Comparison of ENCODE assay signal across 19 cellular contexts in the genomic region with DNA sequence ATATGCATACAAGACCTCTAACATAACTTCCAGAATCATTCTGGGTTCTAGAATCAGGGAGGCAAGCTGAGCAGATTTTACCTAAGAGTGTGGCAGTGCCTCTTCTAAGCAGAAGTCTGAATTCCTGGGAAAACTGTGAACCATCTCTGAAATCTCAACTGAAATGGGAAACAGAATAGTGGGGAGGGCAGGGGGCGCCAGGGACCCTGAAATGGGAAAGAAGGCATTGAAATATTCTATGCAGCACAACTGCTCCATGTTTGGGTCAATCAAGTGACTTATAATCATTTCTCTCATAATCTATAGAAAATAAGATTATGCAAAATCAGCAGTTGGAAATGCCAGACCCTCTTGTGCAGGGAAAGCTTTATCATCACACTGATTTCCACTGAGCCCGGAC.
A peak's percentile ranks its signal among the peaks of the same experiment; 100 is the strongest.
DNase-seq lines count a peak whose midpoint lies in the region; TF ChIP-seq lines count a peak whose summit lies in the region.
"Had no signal": no experiment of that assay in that cellular context is flagged by ENCODE, and none has a peak within 500 bp of the region (broad histone marks: within the 10 kb centered on the region; RNA-seq: fewer than 3 reads in every experiment).

No MANE protein-coding gene starts in this region.

- H3K4me3 Mint-ChIP-seq in MCF 10A (ENCODE audit: unreplicated experiment) = no peak overlapping the region
- H3K4me3 Mint-ChIP-seq: activated naive CD4-positive, alpha-beta T cell treated with anti-CD3 and anti-CD28 coated beads, Interleukin-2, amount 50 U/mL, for 24 hours; CD4-positive, CD25-positive, alpha-beta regulatory T cell; T-cell had no signal

- H3K27ac ChIP-seq in breast epithelium (peak overlapping the region in 1 of 2 donors; percentile 25), SJSA1 (peak overlapping the region; percentile 22; the same call in 1 of the 2 replicates)
- H3K27ac ChIP-seq: left lung had no signal

- no peaks in the 10 kb centered on the region for H3K9me3 Mint-ChIP-seq in MCF 10A (ENCODE audit: unreplicated experiment)
- H3K9me3 Mint-ChIP-seq: activated naive CD4-positive, alpha-beta T cell treated with anti-CD3 and anti-CD28 coated beads, Interleukin-2, amount 50 U/mL, for 24 hours; CD4-positive, CD25-positive, alpha-beta regulatory T cell; T-cell had no signal

- H3K36me3 Mint-ChIP-seq in MCF 10A (ENCODE audit: insufficient read depth, unreplicated experiment) = no peaks in the 10 kb centered on the region
- H3K36me3 Mint-ChIP-seq: CD4-positive, CD25-positive, alpha-beta regulatory T cell; T-cell had no signal

- intact Hi-C loops in MCF 10A (cut with micrococcal nuclease) = no loop called here
- intact Hi-C loops in breast epithelium (cut with DNase I; ENCODE audit: low total_unique reads) = no loop called here

- H3K36me3 ChIP-seq in breast epithelium = no peaks in the 10 kb centered on the region
- H3K36me3 ChIP-seq in SJSA1 = no peaks in the 10 kb centered on the region
- H3K36me3 ChIP-seq: HAP-1, left lung had no signal

- H3K9me3 ChIP-seq in breast epithelium (no peaks in the 10 kb centered on the region), SJSA1 (replicated peaks) (no peaks in the 10 kb centered on the region)
- H3K9me3 ChIP-seq: HAP-1, left lung, mucosa of descending colon had no signal

- POLR2A ChIA-PET in MCF 10A (lab: Yijun Ruan, JAX) = interaction anchor here (1.0 kb wide), 1 partner anchor 9 kb away, joined by 4 read pairs; no protein-coding TSS in a partner anchor

- H3K4me1 ChIP-seq in breast epithelium (no peaks in the 10 kb centered on the region), SJSA1 (replicated peaks) (peaks cover 36% of the 10 kb centered on the region)
- H3K4me1 ChIP-seq: HAP-1, left lung had no signal

- DNase-seq in MCF 10A (ENCODE audit: unreplicated experiment) (no peak), breast epithelium (ENCODE audit: low spot score in 2 of 2) (no peak), SJSA1 (ENCODE audit: low read depth in 1 of 2, low spot score in 2 of 2) (no peak), fibroblast of pulmonary artery (ENCODE audit: low read depth) (no peak), NCI-H510A (lab: John Stamatoyannopoulos, UW) (no peak), LoVo (ENCODE audit: low spot score) (no peak), NCI-H82 (lab: John Stamatoyannopoulos, UW) (no peak), AG08395 (ENCODE audit: low spot score) (no peak)
- DNase-seq: activated CD4-positive, alpha-beta T cell treated with anti-CD3 and anti-CD28 coated beads for 48 hours; CD4-positive, CD25-positive, alpha-beta regulatory T cell; left lung; mucosa of descending colon; NCI-H1092 treated with DMSO at 0.1 percent for 48 hours; NCI-H2081 treated with DMSO at 0.1 percent for 48 hours; stimulated activated CD4-positive, alpha-beta T cell treated with anti-CD3 and anti-CD28 coated beads, Interleukin-4, amount 100 ng/mL, for 4 hours; T-cell had no signal

- TF ChIP-seq POLR2A in breast epithelium (IDR thresholded peaks at IDR 0.05) = no peak

- no peaks in the 10 kb centered on the region for H3K27me3 ChIP-seq in breast epithelium
- no peaks in the 10 kb centered on the region for H3K27me3 ChIP-seq in SJSA1 (replicated peaks)
- H3K27me3 ChIP-seq: left lung had no signal

- H3K27ac Mint-ChIP-seq in MCF 10A (ENCODE audit: low read depth, unreplicated experiment) = peak overlapping the region; percentile 17
- H3K27ac Mint-ChIP-seq: activated naive CD4-positive, alpha-beta T cell treated with anti-CD3 and anti-CD28 coated beads, Interleukin-2, amount 50 U/mL, for 24 hours; CD4-positive, CD25-positive, alpha-beta regulatory T cell; T-cell had no signal

- peaks cover 21% of the 10 kb centered on the region for H3K4me1 Mint-ChIP-seq in MCF 10A (ENCODE audit: insufficient read depth, unreplicated experiment)
- H3K4me1 Mint-ChIP-seq: activated naive CD4-positive, alpha-beta T cell treated with anti-CD3 and anti-CD28 coated beads, Interleukin-2, amount 50 U/mL, for 24 hours; CD4-positive, CD25-positive, alpha-beta regulatory T cell; T-cell had no signal

- H3K4me3 ChIP-seq in breast epithelium = no peak overlapping the region
- no peak overlapping the region for H3K4me3 ChIP-seq in SJSA1
- H3K4me3 ChIP-seq in fibroblast of pulmonary artery (replicated peaks; ENCODE audit: low read depth, low read length) = no peak overlapping the region
- H3K4me3 ChIP-seq: GM12878, HAP-1, left lung, mucosa of descending colon had no signal

- peaks cover 7% of the 10 kb centered on the region for H3K27me3 Mint-ChIP-seq in MCF 10A (ENCODE audit: insufficient read depth, unreplicated experiment)
- H3K27me3 Mint-ChIP-seq: CD4-positive, CD25-positive, alpha-beta regulatory T cell had no signal

- TF ChIP-seq CTCF in MCF 10A (IDR thresholded peaks at IDR 0.05; ENCODE audit: unreplicated experiment) (no peak), breast epithelium (IDR thresholded peaks at IDR 0.05) (no peak), fibroblast of pulmonary artery (IDR thresholded peaks at IDR 0.05; ENCODE audit: low read length, missing control alignments) (peak; percentile 8)

- CTCF ChIA-PET in MCF 10A (lab: Yijun Ruan, JAX) = interaction anchor here (0.5 to 0.7 kb wide), 2 partner anchors 14 to 71 kb away, joined by 3 to 4 read pairs; no protein-coding TSS in a partner anchor

- BruUV-seq in MCF 10A (replicated peaks; lab: Mats Ljungman, UMichigan) = no TSS peak
